Comparison of ENCODE assay signal across 10 cellular contexts in genomic region chr6:168133186-168133585, GRCh38. TPM values are rescaled to one million over a fixed set of nuclear protein-coding genes. Genes with fewer than 3 reads are reported as not detected.
DNase-seq lines count a peak whose midpoint lies in the region; ATAC-seq and TF ChIP-seq lines count a peak whose summit lies in the region.
"Had no signal": no experiment of that assay in that cellular context is flagged by ENCODE, and none has a peak within 500 bp of the region (broad histone marks: within the 10 kb centered on the region; RNA-seq: fewer than 3 reads in every experiment).

No MANE protein-coding gene starts in this region.

- H3K36me3 ChIP-seq in esophagus muscularis mucosa (no peaks in the 10 kb centered on the region), thoracic aorta (no peaks in the 10 kb centered on the region)
- no peaks in the 10 kb centered on the region for H3K36me3 ChIP-seq in naive thymus-derived CD4-positive, alpha-beta T cell (ENCODE audit: control insufficient read depth in 2 of 3, insufficient read depth in 3 of 3, low read length in 3 of 3)

- peak overlapping the region; percentile 30 to 46 (median 36) for H3K4me3 ChIP-seq in esophagus muscularis mucosa
- peak overlapping the region; percentile 64 for H3K4me3 ChIP-seq in thoracic aorta
- no peak overlapping the region for H3K4me3 ChIP-seq in naive thymus-derived CD4-positive, alpha-beta T cell (ENCODE audit: low read length)
- H3K4me3 ChIP-seq: GM12878 had no signal

- POLR2A ChIA-PET in naive thymus-derived CD4-positive, alpha-beta T cell (lab: Charles Lee): no interaction called here

- no peaks in the 10 kb centered on the region for H3K4me1 Mint-ChIP-seq in activated naive CD8-positive, alpha-beta T cell treated with anti-CD3 and anti-CD28 coated beads for 36 hours
- H3K4me1 Mint-ChIP-seq in naive thymus-derived CD4-positive, alpha-beta T cell: no peaks in the 10 kb centered on the region

- no peak overlapping the region for H3K27ac Mint-ChIP-seq in activated naive CD8-positive, alpha-beta T cell treated with anti-CD3 and anti-CD28 coated beads for 36 hours
- H3K27ac Mint-ChIP-seq in naive thymus-derived CD4-positive, alpha-beta T cell: no peak overlapping the region

- intact Hi-C loops in esophagus muscularis mucosa (cut with DNase I): no loop called here
- intact Hi-C loops in naive thymus-derived CD4-positive, alpha-beta T cell (cut with micrococcal nuclease): no loop called here

- TF ChIP-seq EP300 in esophagus muscularis mucosa (IDR thresholded peaks at IDR 0.05): no peak

- H3K9me3 Mint-ChIP-seq in activated naive CD8-positive, alpha-beta T cell treated with anti-CD3 and anti-CD28 coated beads for 36 hours: no peaks in the 10 kb centered on the region
- H3K9me3 Mint-ChIP-seq in naive thymus-derived CD4-positive, alpha-beta T cell: peaks cover 0 to 6% (median 0%) of the 10 kb centered on the region in 11 donors

- H3K27me3 Mint-ChIP-seq in activated naive CD8-positive, alpha-beta T cell treated with anti-CD3 and anti-CD28 coated beads for 36 hours: peaks cover 34% of the 10 kb centered on the region
- H3K27me3 Mint-ChIP-seq in naive thymus-derived CD4-positive, alpha-beta T cell: peaks cover 8 to 29% (median 18%) of the 10 kb centered on the region in 5 donors

- H3K27ac ChIP-seq in esophagus muscularis mucosa (replicated peaks in 1 of 4): no peak overlapping the region
- H3K27ac ChIP-seq in thoracic aorta: peak overlapping the region; percentile 3 to 4
- no peak overlapping the region for H3K27ac ChIP-seq in naive thymus-derived CD4-positive, alpha-beta T cell (ENCODE audit: low read depth, low read length)

- no peak overlapping the region for H3K4me3 Mint-ChIP-seq in activated naive CD8-positive, alpha-beta T cell treated with anti-CD3 and anti-CD28 coated beads for 36 hours
- H3K4me3 Mint-ChIP-seq in naive thymus-derived CD4-positive, alpha-beta T cell: no peak overlapping the region

- no peaks in the 10 kb centered on the region for H3K27me3 ChIP-seq in esophagus muscularis mucosa
- no peaks in the 10 kb centered on the region for H3K27me3 ChIP-seq in thoracic aorta (replicated peaks; ENCODE audit: insufficient read depth)
- H3K27me3 ChIP-seq in naive thymus-derived CD4-positive, alpha-beta T cell (ENCODE audit: control insufficient read depth in 2 of 2, insufficient read depth in 2 of 2, low read length in 2 of 2): no peaks in the 10 kb centered on the region

- CTCF ChIA-PET in naive thymus-derived CD4-positive, alpha-beta T cell (lab: Charles Lee): interaction anchor here (0.7 kb wide), 1 partner anchor 79 kb away, joined by 3 read pairs; no protein-coding TSS in a partner anchor

- DNase-seq in esophagus muscularis mucosa (ENCODE audit: extremely low spot score) (peak; percentile 91), mesenteric fat pad (ENCODE audit: low spot score) (peak; percentile 84), thoracic aorta (ENCODE audit: low spot score) (no peak), inferior parietal cortex (ENCODE audit: extremely low spot score) (no peak)
- no peak for DNase-seq in activated naive CD8-positive, alpha-beta T cell treated with anti-CD3 and anti-CD28 coated beads for 36 hours
- DNase-seq in naive thymus-derived CD4-positive, alpha-beta T cell: no peak
- DNase-seq: activated CD4-positive, CD25-positive, alpha-beta regulatory T cell treated with anti-CD3 and anti-CD28 coated beads, Interleukin-2, amount 50 U/mL, for 72 hours; OCI-M1 had no signal

- 32% methylated on average over 14 of the region's 14 CpGs for WGBS in esophagus muscularis mucosa

- TF ChIP-seq CTCF in LNCAP (IDR thresholded peaks at IDR 0.05) (peak; percentile 17; the same call in 1 of the 2 replicates), esophagus muscularis mucosa (IDR thresholded peaks at IDR 0.05) (no peak), thoracic aorta (IDR thresholded peaks at IDR 0.05) (peak; percentile 31)

- peaks cover 5 to 22% (median 15%) of the 10 kb centered on the region in 4 donors for H3K4me1 ChIP-seq in esophagus muscularis mucosa
- peaks cover 3 to 20% of the 10 kb centered on the region in 2 donors for H3K4me1 ChIP-seq in thoracic aorta (ENCODE audit: control insufficient read depth in 1 of 2, low read depth in 2 of 2)
- H3K4me1 ChIP-seq in naive thymus-derived CD4-positive, alpha-beta T cell (ENCODE audit: control insufficient read depth in 2 of 2, insufficient read depth in 2 of 2, low read length in 2 of 2): no peaks in the 10 kb centered on the region

- ATAC-seq in thoracic aorta (ENCODE audit: insufficient number of reproducible peaks, low FRiP score, low read depth): no peak
- no peak for ATAC-seq in naive thymus-derived CD4-positive, alpha-beta T cell
- ATAC-seq: GM12878 had no signal

- no peak for TF ChIP-seq POLR2A in esophagus muscularis mucosa (IDR thresholded peaks at IDR 0.05; ENCODE audit: low read depth)

- no peaks in the 10 kb centered on the region for H3K36me3 Mint-ChIP-seq in activated naive CD8-positive, alpha-beta T cell treated with anti-CD3 and anti-CD28 coated beads for 36 hours
- H3K36me3 Mint-ChIP-seq in naive thymus-derived CD4-positive, alpha-beta T cell: no peaks in the 10 kb centered on the region

- H3K9me3 ChIP-seq in esophagus muscularis mucosa: no peaks in the 10 kb centered on the region
- no peaks in the 10 kb centered on the region for H3K9me3 ChIP-seq in thoracic aorta
- H3K9me3 ChIP-seq in naive thymus-derived CD4-positive, alpha-beta T cell (ENCODE audit: control insufficient read depth in 2 of 3, low read length in 3 of 3): no peaks in the 10 kb centered on the region

RNA-seq across cellular contexts. Expression of gene FRMD1, which starts 54.2 kb away (rescaled TPM):
- total RNA-seq in esophagus muscularis mucosa (under 1 TPM in 1 of 4 donors, not detected in 3; 0.17 TPM), mesenteric fat pad (7.6 TPM), thoracic aorta (not detected)
- total RNA-seq in activated naive CD8-positive, alpha-beta T cell treated with anti-CD3 and anti-CD28 coated beads for 36 hours: not detected
- total RNA-seq in naive thymus-derived CD4-positive, alpha-beta T cell: not detected
- polyA plus RNA-seq in naive thymus-derived CD4-positive, alpha-beta T cell: not detected
- total RNA-seq: GM12878 had no signal
- polyA plus RNA-seq: GM12878 had no signal

Comparison
In these comparisons a context has a peak if more than half of its experiments do, and no peak if none do; other contexts are left out.
1. CTCF ChIP-seq: peak in LNCAP (single experiment) and thoracic aorta (single experiment); none in esophagus muscularis mucosa (0 of 3).
2. DNase-seq: peak in esophagus muscularis mucosa (single experiment) and mesenteric fat pad (single experiment); none in thoracic aorta (single experiment), activated naive CD8-positive, alpha-beta T cell treated with anti-CD3 and anti-CD28 coated beads for 36 hours (single experiment), naive thymus-derived CD4-positive, alpha-beta T cell (0 of 9) and inferior parietal cortex (single experiment).
3. H3K27ac ChIP-seq: peak in thoracic aorta (2 of 2); none in esophagus muscularis mucosa (0 of 4) and naive thymus-derived CD4-positive, alpha-beta T cell (single experiment).